Comparison of ENCODE assay signal across 9 cellular contexts in the genomic region with DNA sequence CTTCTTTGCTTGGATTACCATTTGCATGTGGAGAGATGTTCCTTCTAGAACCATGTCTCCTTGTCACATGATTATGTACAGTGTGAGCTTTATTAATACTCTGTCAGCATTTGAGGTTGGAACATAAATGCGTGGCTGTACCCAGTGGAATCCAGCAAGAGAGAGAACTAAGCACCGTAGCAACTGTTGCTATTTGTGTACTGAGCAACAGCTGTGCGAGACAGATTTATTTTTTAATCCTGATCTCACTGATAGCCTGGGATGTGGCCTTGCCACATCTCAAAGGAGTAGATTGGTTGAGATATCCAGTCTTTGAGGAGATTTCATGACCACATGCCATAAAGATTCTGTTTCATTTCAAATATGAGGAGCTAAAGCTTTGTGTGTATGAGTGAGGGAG. TPM values are rescaled to one million over a fixed set of nuclear protein-coding genes. Genes with fewer than 3 reads are reported as not detected.
A peak's percentile ranks its signal among the peaks of the same experiment; 100 is the strongest.
DNase-seq lines count a peak whose midpoint lies in the region; ATAC-seq, FAIRE-seq and TF ChIP-seq lines count a peak whose summit lies in the region.
"Had no signal": no experiment of that assay in that cellular context is flagged by ENCODE, and none has a peak within 500 bp of the region (broad histone marks: within the 10 kb centered on the region; RNA-seq: fewer than 3 reads in every experiment).

No MANE protein-coding gene starts in this region.

- TF ChIP-seq CTCF in fibroblast of lung (conservative IDR thresholded peaks at IDR 0.05 in 1 of 2, IDR thresholded peaks at IDR 0.05 in 1 of 2; ENCODE audit: low read depth in 1 of 2, low read length in 2 of 2), result no peak
- TF ChIP-seq CTCF in pancreas (IDR thresholded peaks at IDR 0.05), result no peak
- TF ChIP-seq CTCF in GM23338 (conservative IDR thresholded peaks at IDR 0.05; ENCODE audit: low read depth in 2 of 2), result no peak

- H3K4me2 ChIP-seq in fibroblast of lung (ENCODE audit: extremely low read depth, insufficient read depth, low read length), result no peak overlapping the region
- H3K4me2 ChIP-seq in GM23338, result no peak overlapping the region

- DNase-seq in Daoy (ENCODE audit: low read depth) (peak; percentile 19), OCI-M1 (lab: John Stamatoyannopoulos, UW) (peak; percentile 49), fibroblast of lung (ENCODE audit: low read depth in 2 of 2) (peak; percentile 87 to 92), pancreas (peak in 2 of 6 donors; percentile 24), HuH-7 (ENCODE audit: low spot score) (no peak), GM23338 (ENCODE audit: low spot score) (no peak)
- DNase-seq in stimulated activated naive CD4-positive, alpha-beta T cell (lab: John Stamatoyannopoulos, UW), result no peak

- H3K79me2 ChIP-seq in fibroblast of lung (ENCODE audit: control insufficient read depth, insufficient read depth, low read length) (peaks cover 55% of the 10 kb centered on the region), GM23338 (replicated peaks; ENCODE audit: insufficient read depth) (peaks cover 70% of the 10 kb centered on the region)

- H3F3A ChIP-seq in GM23338 (replicated peaks; ENCODE audit: low read depth), result no peaks in the 10 kb centered on the region

- intact Hi-C loops in pancreas (cut with DNase I), result no loop called here

- no peaks in the 10 kb centered on the region for H3K4me1 Mint-ChIP-seq in GM23338

- 6 to 8% methylated on average over 3 of the region's 3 CpGs for WGBS in pancreas, 2 donors

- H3K9ac ChIP-seq in fibroblast of lung (ENCODE audit: insufficient read depth, low read length), result no peak overlapping the region

- no peaks in the 10 kb centered on the region for H3K9me3 ChIP-seq in fibroblast of lung (ENCODE audit: control insufficient read depth, insufficient read depth, low read depth, low read length)
- H3K9me3 ChIP-seq in pancreas, result no peaks in the 10 kb centered on the region

- H3K9me2 ChIP-seq in GM23338 (ENCODE audit: insufficient read depth), result no peaks in the 10 kb centered on the region

- peak; percentile 83 to 88 (median 86) for ATAC-seq in pancreas
- ATAC-seq in GM23338, result no peak
- ATAC-seq in HG02840 (IDR thresholded peaks at IDR 0.05; ENCODE audit: low FRiP score, unreplicated experiment), result no peak

- H2AFZ ChIP-seq in fibroblast of lung (ENCODE audit: low read length) (no peak overlapping the region), GM23338 (no peak overlapping the region)

- H3K4me3 Mint-ChIP-seq in GM23338, result no peak overlapping the region

- H3K27ac ChIP-seq in fibroblast of lung (ENCODE audit: insufficient read depth, low read length) (peak overlapping the region; percentile 67), pancreas (peak overlapping the region in 2 of 4 donors; percentile 37 to 55), GM23338 (ENCODE audit: low read depth) (no peak overlapping the region; the same call in 1 of the 2 replicates)

- H3K27me3 Mint-ChIP-seq in GM23338 (ENCODE audit: insufficient read depth, low read depth, poor library complexity), result peaks cover 2% of the 10 kb centered on the region

- no peaks in the 10 kb centered on the region for H3K9me3 Mint-ChIP-seq in GM23338

- peaks cover 11% of the 10 kb centered on the region for H3K4me1 ChIP-seq in fibroblast of lung (ENCODE audit: control insufficient read depth, extremely low read depth, insufficient read depth, low read length)
- H3K4me1 ChIP-seq in pancreas, result peaks cover 4 to 16% (median 14%) of the 10 kb centered on the region in 3 donors
- H3K4me1 ChIP-seq in GM23338 (ENCODE audit: insufficient read depth), result no peaks in the 10 kb centered on the region

- H3K36me3 ChIP-seq in fibroblast of lung (ENCODE audit: control insufficient read depth, insufficient read depth, low read length) (no peaks in the 10 kb centered on the region), pancreas (no peaks in the 10 kb centered on the region), GM23338 (ENCODE audit: insufficient read depth) (peaks cover 4% of the 10 kb centered on the region)

- H4K20me1 ChIP-seq in fibroblast of lung (ENCODE audit: control insufficient read depth, extremely low read depth, insufficient read depth, low read length), result no peaks in the 10 kb centered on the region
- H4K20me1 ChIP-seq in GM23338 (replicated peaks; ENCODE audit: insufficient read depth), result peaks cover 23% of the 10 kb centered on the region

- H3K4me3 ChIP-seq in fibroblast of lung (replicated peaks in 1 of 4; ENCODE audit: control extremely low read depth in 1 of 4, insufficient read depth in 1 of 4, low read depth in 3 of 4, low read length in 4 of 4) (no peak overlapping the region), pancreas (no peak overlapping the region), GM23338 (no peak overlapping the region)

- H3K27me3 ChIP-seq in fibroblast of lung (ENCODE audit: control insufficient read depth, insufficient read depth, low read length) (no peaks in the 10 kb centered on the region), pancreas (no peaks in the 10 kb centered on the region), GM23338 (ENCODE audit: insufficient read depth) (no peaks in the 10 kb centered on the region)

- FAIRE-seq in pancreas (lab: Jason Lieb, UNC), result peak; percentile 83
- FAIRE-seq: H1 had no signal

- H3K27ac Mint-ChIP-seq in GM23338, result no peak overlapping the region

- peaks cover 29% of the 10 kb centered on the region for H3K36me3 Mint-ChIP-seq in GM23338 (ENCODE audit: low read depth)

TF ChIP-seq in GM23338, 12 proteins besides CTCF, POLR2A, EP300 and RAD21 (continues in another document):
- no peak for TF ChIP-seq EZH2 (IDR thresholded peaks at IDR 0.05; ENCODE audit: low read depth, unreplicated experiment)
- no peak for TF ChIP-seq EZH2phosphoT487 (IDR thresholded peaks at IDR 0.05; ENCODE audit: unreplicated experiment)
- no peak for TF ChIP-seq POLR2AphosphoS5 (IDR thresholded peaks at IDR 0.05; ENCODE audit: low read depth)
- TF ChIP-seq, protein P1, sequence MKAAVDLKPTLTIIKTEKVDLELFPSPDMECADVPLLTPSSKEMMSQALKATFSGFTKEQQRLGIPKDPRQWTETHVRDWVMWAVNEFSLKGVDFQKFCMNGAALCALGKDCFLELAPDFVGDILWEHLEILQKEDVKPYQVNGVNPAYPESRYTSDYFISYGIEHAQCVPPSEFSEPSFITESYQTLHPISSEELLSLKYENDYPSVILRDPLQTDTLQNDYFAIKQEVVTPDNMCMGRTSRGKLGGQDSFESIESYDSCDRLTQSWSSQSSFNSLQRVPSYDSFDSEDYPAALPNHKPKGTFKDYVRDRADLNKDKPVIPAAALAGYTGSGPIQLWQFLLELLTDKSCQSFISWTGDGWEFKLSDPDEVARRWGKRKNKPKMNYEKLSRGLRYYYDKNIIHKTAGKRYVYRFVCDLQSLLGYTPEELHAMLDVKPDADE (IDR thresholded peaks at IDR 0.05), result no peak
- no peak for TF ChIP-seq CREB1 (CRISPR knock-in tag; IDR thresholded peaks at IDR 0.05; ENCODE audit: low read depth)

RNA-seq across cellular contexts. Expression of a gene that starts 43.4 kb away (rescaled TPM):
- 19.0 and 21.9 TPM in 2 replicates for total RNA-seq in Daoy (2014; rRNA removed; shearing (Covaris generic))
- total RNA-seq in fibroblast of lung, result 19.5 and 34.3 TPM in 2 replicates
- polyA plus RNA-seq in fibroblast of lung, result 23.4 and 23.6 TPM in 2 replicates
- polyA plus RNA-seq in fibroblast of lung (2012), result 18.7 and 23.8 TPM in 2 replicates
- 15.9 and 51.1 TPM in 2 replicates for polyA minus RNA-seq in fibroblast of lung (ENCODE audit: low replicate concordance)
- total RNA-seq in pancreas, result 10 to 100 TPM; 18.3 to 26.4 (median 19.7) TPM
- 1 to 10 TPM; 8.2 TPM for polyA plus RNA-seq in pancreas
- 68.4 and 70.3 TPM in 2 replicates for total RNA-seq in GM23338 (2014; rRNA removed; shearing (Covaris generic))
- 18.7 and 21.5 TPM in 2 replicates for polyA plus RNA-seq in GM23338 (2016; fragmentation: Nextera tagmentation; extraction: Ambion mirVana)

Comparison
In these comparisons a context has a peak if more than half of its experiments do, and no peak if none do; other contexts are left out.
1. DNase-seq: peak in Daoy (single experiment), OCI-M1 (single experiment) and fibroblast of lung (2 of 2); none in HuH-7 (single experiment), GM23338 (single experiment) and stimulated activated naive CD4-positive, alpha-beta T cell (0 of 6).
2. ATAC-seq: peak in pancreas (4 of 4); none in GM23338 (single experiment) and HG02840 (single experiment).